ENCODE assay signal across 21 cellular contexts in the genomic region with DNA sequence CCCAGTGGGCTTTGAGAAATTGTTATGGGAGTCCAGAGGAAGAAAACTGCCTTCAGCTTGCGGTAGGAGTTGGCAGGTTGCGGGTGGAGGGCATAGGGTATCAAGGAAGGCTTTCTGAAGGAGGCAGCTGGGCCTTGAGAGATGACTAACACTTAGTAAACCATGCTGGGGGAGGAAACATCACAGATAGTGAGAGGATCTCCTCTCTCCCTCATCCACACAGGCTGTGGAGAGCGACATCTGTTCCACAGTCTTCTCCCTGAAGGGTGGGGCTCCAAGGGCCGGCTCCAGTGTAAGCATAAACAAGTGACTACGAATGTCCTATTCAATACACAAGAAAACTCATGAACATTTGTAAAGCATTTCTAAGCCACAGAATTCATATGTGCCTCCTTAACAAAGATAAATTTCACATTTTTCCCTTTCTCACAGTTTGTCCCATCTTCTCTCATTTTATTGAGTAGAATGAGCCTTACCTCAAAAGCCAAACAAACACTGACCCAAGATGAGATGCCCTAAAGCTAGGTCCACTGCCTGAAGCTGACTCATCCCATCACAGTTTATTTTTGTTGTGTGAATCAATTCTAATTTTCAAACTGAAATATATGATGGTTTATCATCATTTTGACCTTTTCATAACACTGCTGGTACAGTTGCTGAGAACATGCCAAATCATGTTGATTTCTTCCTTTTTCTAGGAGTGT.
DNase-seq lines count a peak whose midpoint lies in the region; FAIRE-seq and TF ChIP-seq lines count a peak whose summit lies in the region.
"Had no signal": no experiment of that assay in that cellular context is flagged by ENCODE, and none has a peak within 500 bp of the region (broad histone marks: within the 10 kb centered on the region; RNA-seq: fewer than 3 reads in every experiment).

No MANE protein-coding gene starts in this region.

- intact Hi-C loops in dorsolateral prefrontal cortex (cut with DNase I) (no loop called here), tibial artery (cut with DNase I; ENCODE audit: low total_unique reads) (loop anchor here (10.0 kb wide), 1 partner anchor 290 kb away; no protein-coding TSS in a partner anchor)

- H3K27ac ChIP-seq in neuronal stem cell (replicated peaks; ENCODE audit: low read length): no peak overlapping the region
- H3K27ac ChIP-seq in dorsolateral prefrontal cortex: no peak overlapping the region
- H3K27ac ChIP-seq in tibial artery: no peak overlapping the region
- H3K27ac ChIP-seq: heart right ventricle, KMS-11, neural progenitor cell, sigmoid colon, thoracic aorta had no signal

- H3K14ac ChIP-seq in neuronal stem cell (ENCODE audit: low read length): no peak overlapping the region

- no peak overlapping the region for H4K8ac ChIP-seq in neuronal stem cell (ENCODE audit: low read depth, low read length)

- H3K4me1 ChIP-seq in neuronal stem cell (ENCODE audit: control insufficient read depth in 2 of 2, insufficient read depth in 1 of 2, low read depth in 1 of 2, low read length in 2 of 2) (no peaks in the 10 kb centered on the region), tibial artery (no peaks in the 10 kb centered on the region)
- H3K4me1 ChIP-seq: heart right ventricle, neural progenitor cell, sigmoid colon had no signal

- no peak overlapping the region for H4K91ac ChIP-seq in neuronal stem cell (ENCODE audit: low read depth, low read length, poor library complexity)

- no peaks in the 10 kb centered on the region for H3K79me1 ChIP-seq in neuronal stem cell (ENCODE audit: low read depth, low read length)

- H2BK15ac ChIP-seq in neuronal stem cell (ENCODE audit: low read length): no peak overlapping the region

- H2AFZ ChIP-seq in neuronal stem cell (ENCODE audit: low read length): no peak overlapping the region
- H2AFZ ChIP-seq: neural progenitor cell had no signal

- H3K4me3 ChIP-seq in MG63 (no peak overlapping the region), bronchial epithelial cell (ENCODE audit: low read depth, low read length) (no peak overlapping the region), neuronal stem cell (ENCODE audit: low read length in 2 of 2) (no peak overlapping the region), dorsolateral prefrontal cortex (no peak overlapping the region), tibial artery (no peak overlapping the region)
- H3K4me3 ChIP-seq: heart right ventricle, neural progenitor cell, sigmoid colon, thoracic aorta had no signal

- H3K4me2 ChIP-seq in neuronal stem cell (ENCODE audit: insufficient read depth, low read length, poor library complexity, severe bottlenecking): no peak overlapping the region
- H3K4me2 ChIP-seq: KMS-11, neural progenitor cell had no signal

- DNase-seq in EL (peak; percentile 69), MG63 (peak; percentile 65), bronchial epithelial cell (ENCODE audit: low read depth) (peak; percentile 82), neuronal stem cell (ENCODE audit: low spot score) (no peak), iPS-NIHi11 (ENCODE audit: low spot score) (no peak), dorsolateral prefrontal cortex (no peak), tibial artery (no peak)
- DNase-seq in activated CD4-positive, CD25-positive, alpha-beta regulatory T cell treated with anti-CD3 and anti-CD28 coated beads, Interleukin-2, amount 50 U/mL, for 72 hours: no peak
- DNase-seq: activated CD4-positive, alpha-beta T cell treated with anti-CD3 and anti-CD28 coated beads for 48 hours; activated T-cell treated with anti-CD3 and anti-CD28 coated beads, Interleukin-2, amount 50 U/mL, for 48 hours; CD4-positive, CD25-positive, alpha-beta regulatory T cell; cerebellar nuclear complex; heart right ventricle; NCI-H1436 treated with DMSO at 0.1 percent for 48 hours; NCI-H2227 treated with DMSO at 0.1 percent for 48 hours; SIG-M5; sigmoid colon; stimulated activated CD4-positive, alpha-beta T cell treated with anti-CD3 and anti-CD28 coated beads, Interleukin-4, amount 100 ng/mL, for 24 hours had no signal

- H2BK120ac ChIP-seq in neuronal stem cell (ENCODE audit: low read depth, low read length): no peak overlapping the region

- peak overlapping the region; percentile 29 for H3K4ac ChIP-seq in neuronal stem cell (ENCODE audit: low read length)

- H3K23ac ChIP-seq in neuronal stem cell (ENCODE audit: low read depth, low read length, poor library complexity): no peak overlapping the region

- no peak overlapping the region for H2BK12ac ChIP-seq in neuronal stem cell (ENCODE audit: low read length)

- H3K18ac ChIP-seq in neuronal stem cell (ENCODE audit: low read length): no peak overlapping the region

- no peak overlapping the region for H2BK5ac ChIP-seq in neuronal stem cell (ENCODE audit: low read length)

- no peak overlapping the region for H3K9ac ChIP-seq in neuronal stem cell (ENCODE audit: low read depth, low read length, poor library complexity)
- H3K9ac ChIP-seq: KMS-11, neural progenitor cell had no signal

- no peak overlapping the region for H2AK5ac ChIP-seq in neuronal stem cell (ENCODE audit: low read depth, low read length)

- H3K27me3 ChIP-seq in MG63: no peaks in the 10 kb centered on the region
- H3K27me3 ChIP-seq in bronchial epithelial cell (ENCODE audit: control insufficient read depth, insufficient read depth, low read length): no peaks in the 10 kb centered on the region
- no peaks in the 10 kb centered on the region for H3K27me3 ChIP-seq in neuronal stem cell (ENCODE audit: control insufficient read depth in 3 of 3, insufficient read depth in 3 of 3, low read depth in 1 of 3, low read length in 3 of 3)
- peaks cover 0 to 15% (median 0%) of the 10 kb centered on the region in 45 donors for H3K27me3 ChIP-seq in dorsolateral prefrontal cortex
- H3K27me3 ChIP-seq in tibial artery: no peaks in the 10 kb centered on the region

- no peaks in the 10 kb centered on the region for H3K36me3 ChIP-seq in MG63
- H3K36me3 ChIP-seq in bronchial epithelial cell (ENCODE audit: control insufficient read depth, insufficient read depth, low read length): no peaks in the 10 kb centered on the region
- H3K36me3 ChIP-seq in neuronal stem cell (replicated peaks in 1 of 2; ENCODE audit: control insufficient read depth in 2 of 2, insufficient read depth in 2 of 2, low read length in 2 of 2): no peaks in the 10 kb centered on the region
- no peaks in the 10 kb centered on the region for H3K36me3 ChIP-seq in tibial artery
- H3K36me3 ChIP-seq: heart right ventricle, neural progenitor cell, sigmoid colon, thoracic aorta had no signal

- TF ChIP-seq CTCF in bronchial epithelial cell (IDR thresholded peaks at IDR 0.05; ENCODE audit: insufficient read depth, low read length, severe bottlenecking) (no peak), dorsolateral prefrontal cortex (IDR thresholded peaks at IDR 0.05 in 54 of 56, conservative IDR thresholded peaks at IDR 0.05 in 2 of 56; ENCODE audit: low read depth in 1 of 56, partially characterized antibody in 56 of 56) (no peak), tibial artery (IDR thresholded peaks at IDR 0.05) (no peak)

- no peaks in the 10 kb centered on the region for H3K9me3 ChIP-seq in MG63
- no peaks in the 10 kb centered on the region for H3K9me3 ChIP-seq in neuronal stem cell (replicated peaks in 1 of 2; ENCODE audit: control insufficient read depth in 2 of 2, insufficient read depth in 1 of 2, low read depth in 1 of 2, low read length in 2 of 2)
- no peaks in the 10 kb centered on the region for H3K9me3 ChIP-seq in tibial artery
- H3K9me3 ChIP-seq: heart right ventricle, sigmoid colon, thoracic aorta had no signal

- WGBS in neuronal stem cell (ENCODE audit: extremely low coverage in 2 of 2, insufficient read length in 2 of 2, insufficient replicate concordance in 1 of 2), 2 donors: no CpG with 5 or more reads among the region's 5 CpGs

- peak; percentile 32 for FAIRE-seq in bronchial epithelial cell (lab: Jason Lieb, UNC)

Comparison
In these comparisons a context has a peak if more than half of its experiments do, and no peak if none do; other contexts are left out.
1. DNase-seq: peak in EL (single experiment), MG63 (single experiment) and bronchial epithelial cell (single experiment); none in neuronal stem cell (single experiment), iPS-NIHi11 (single experiment), dorsolateral prefrontal cortex (0 of 10), tibial artery (0 of 2) and activated CD4-positive, CD25-positive, alpha-beta regulatory T cell treated with anti-CD3 and anti-CD28 coated beads, Interleukin-2, amount 50 U/mL, for 72 hours (single experiment).